ENCODE assay signal across 8 cellular contexts in genomic region chr2:42975358-42975717, GRCh38.
DNase-seq lines count a peak whose midpoint lies in the region; ATAC-seq and TF ChIP-seq lines count a peak whose summit lies in the region.

No MANE protein-coding gene starts in this region.

- H3K9ac ChIP-seq in KMS-11 (no peak overlapping the region; the same call in 1 of the 2 replicates), mucosa of rectum (ENCODE audit: low read depth in 1 of 2, low read length in 2 of 2) (peak overlapping the region; percentile 80 to 83)

- DNase-seq in coronary artery (ENCODE audit: low spot score) = no peak
- DNase-seq in tibial artery = peak in 1 of 2 donors; percentile 69
- no peak for DNase-seq in left lobe of liver (ENCODE audit: low spot score)
- no peak for DNase-seq in NCI-H526 treated with DMSO at 0.1 percent for 48 hours (lab: John Stamatoyannopoulos, UW)
- DNase-seq in NCI-H187 (lab: John Stamatoyannopoulos, UW) = no peak
- DNase-seq in NCI-H748 treated with DMSO at 0.1 percent for 48 hours (lab: John Stamatoyannopoulos, UW) = no peak

- H3K4me3 ChIP-seq in KMS-11 (IDR thresholded peaks at IDR 0.05; ENCODE audit: insufficient read depth, low read depth, low read length) (no peak overlapping the region), coronary artery (peak overlapping the region; percentile 64), mucosa of rectum (ENCODE audit: low read length in 2 of 2) (peak overlapping the region; percentile 69 to 77), tibial artery (peak overlapping the region; percentile 42 to 49)

- peak overlapping the region; percentile 60 for H2AFZ ChIP-seq in KMS-11 (ENCODE audit: low read depth)

- intact Hi-C loops in tibial artery (cut with DNase I; ENCODE audit: low total_unique reads) = loop anchor here (10.0 kb wide), 1 partner anchor 49 kb away; no protein-coding TSS in a partner anchor

- no peaks in the 10 kb centered on the region for H3K79me2 ChIP-seq in KMS-11 (ENCODE audit: insufficient read depth, low read depth)

- peaks cover 17% of the 10 kb centered on the region for H3K4me1 ChIP-seq in KMS-11 (ENCODE audit: low read depth, poor library complexity, severe bottlenecking)
- H3K4me1 ChIP-seq in mucosa of rectum (ENCODE audit: control insufficient read depth in 2 of 2, insufficient read depth in 2 of 2, low read length in 2 of 2) = peaks cover 30 to 45% of the 10 kb centered on the region in 2 donors
- peaks cover 0 to 17% (median 14%) of the 10 kb centered on the region in 4 donors for H3K4me1 ChIP-seq in tibial artery

- H3K4me2 ChIP-seq in KMS-11 = peak overlapping the region; percentile 53

- H3K9me3 ChIP-seq in mucosa of rectum (ENCODE audit: control insufficient read depth in 2 of 2, low read length in 2 of 2) (no peaks in the 10 kb centered on the region), tibial artery (no peaks in the 10 kb centered on the region)

- TF ChIP-seq CTCF in KMS-11 (conservative IDR thresholded peaks at IDR 0.05; ENCODE audit: low read depth, low read length) (peak; percentile 18; the same call in 1 of the 2 replicates), coronary artery (IDR thresholded peaks at IDR 0.05) (no peak), tibial artery (IDR thresholded peaks at IDR 0.05) (no peak)

- H3K27ac ChIP-seq in KMS-11 = no peak overlapping the region
- peak overlapping the region; percentile 21 to 76 for H3K27ac ChIP-seq in coronary artery
- peak overlapping the region; percentile 58 to 65 for H3K27ac ChIP-seq in mucosa of rectum (ENCODE audit: low read depth in 2 of 2, low read length in 2 of 2)
- peak overlapping the region; percentile 68 to 73 for H3K27ac ChIP-seq in tibial artery

- ATAC-seq in left lobe of liver = no peak

- H3K27me3 ChIP-seq in KMS-11 (ENCODE audit: insufficient read depth, low read depth) (no peaks in the 10 kb centered on the region), mucosa of rectum (ENCODE audit: control insufficient read depth in 2 of 2, insufficient read depth in 2 of 2, low read length in 2 of 2) (no peaks in the 10 kb centered on the region), tibial artery (no peaks in the 10 kb centered on the region)

- no peaks in the 10 kb centered on the region for H3K36me3 ChIP-seq in KMS-11 (ENCODE audit: insufficient read depth)
- H3K36me3 ChIP-seq in mucosa of rectum (ENCODE audit: control insufficient read depth in 2 of 2, insufficient read depth in 2 of 2, low read length in 2 of 2) = no peaks in the 10 kb centered on the region
- no peaks in the 10 kb centered on the region for H3K36me3 ChIP-seq in tibial artery

- no peaks in the 10 kb centered on the region for H4K20me1 ChIP-seq in KMS-11 (ENCODE audit: insufficient read depth)
